In the genomic region with DNA sequence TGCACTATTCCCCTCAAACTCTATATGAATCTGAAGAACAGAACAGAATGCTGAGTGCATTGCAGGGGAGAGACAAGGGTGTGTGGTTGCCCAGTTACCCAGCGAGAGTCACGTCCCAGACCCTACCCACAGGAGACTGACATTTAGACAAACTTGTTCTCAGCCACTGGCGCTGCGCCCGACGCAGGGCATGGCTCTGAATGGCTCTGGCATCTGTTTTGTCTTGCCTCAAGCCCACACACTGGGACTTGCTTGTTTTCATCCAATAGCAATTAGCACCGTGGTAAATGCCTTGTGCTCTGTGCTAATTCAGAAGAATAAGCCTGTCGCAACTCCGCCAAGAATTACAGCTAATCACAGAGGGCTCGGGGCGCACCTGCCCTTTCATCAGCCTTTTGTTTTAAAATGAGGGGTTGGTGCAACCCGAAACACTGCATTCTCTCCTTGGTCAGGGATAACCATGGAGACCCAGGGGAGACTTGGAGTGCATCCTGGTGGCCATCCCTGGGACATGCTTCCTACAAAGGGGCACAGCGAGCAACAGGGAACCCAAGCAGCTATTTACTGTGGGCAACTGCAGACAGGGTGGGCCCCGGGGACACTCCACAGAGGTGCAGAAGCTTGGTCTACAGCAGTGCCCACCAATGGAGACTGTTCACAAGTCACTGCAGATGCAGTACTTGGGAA, we compare ENCODE assay signal across 10 cellular contexts.
DNase-seq lines count a peak whose midpoint lies in the region; ATAC-seq and TF ChIP-seq lines count a peak whose summit lies in the region.
"Had no signal": no experiment of that assay in that cellular context is flagged by ENCODE, and none has a peak within 500 bp of the region (broad histone marks: within the 10 kb centered on the region; RNA-seq: fewer than 3 reads in every experiment).

No MANE protein-coding gene starts in this region.

- DNase-seq in BJ (ENCODE audit: low read depth), result no peak
- DNase-seq in NCI-H1417 treated with DMSO at 0.1 percent for 48 hours (lab: John Stamatoyannopoulos, UW), result peak; percentile 56
- DNase-seq in adipocyte (ENCODE audit: low read depth), result peak; percentile 34
- no peak for DNase-seq in gastrocnemius medialis
- DNase-seq in SHP77 treated with DMSO at 0.1 percent for 48 hours (lab: John Stamatoyannopoulos, UW), result no peak
- no peak for DNase-seq in activated CD4-positive, alpha-beta T cell treated with anti-CD3 and anti-CD28 coated beads for 4 hours
- DNase-seq: activated naive CD8-positive, alpha-beta T cell treated with anti-CD3 and anti-CD28 coated beads, Interleukin-2, amount 10 ng/mL, durations not matched to agents 7 days and 5 days had no signal

- TF ChIP-seq RAD21 in liver (IDR thresholded peaks at IDR 0.05), result peak in 1 of 2 donors; percentile 47

- H3K4me1 ChIP-seq in adipocyte (ENCODE audit: control insufficient read depth, insufficient read depth, low read length), result no peaks in the 10 kb centered on the region
- no peaks in the 10 kb centered on the region for H3K4me1 ChIP-seq in liver (ENCODE audit: control insufficient read depth in 4 of 4, insufficient read depth in 4 of 4, low read length in 3 of 4)
- H3K4me1 ChIP-seq in gastrocnemius medialis, result no peaks in the 10 kb centered on the region

- POLR2A ChIA-PET in BJ (lab: Charles Lee), result no interaction called here

- CTCF ChIA-PET in BJ (lab: Yijun Ruan, JAX), result interaction anchor here (0.6 to 1.1 kb wide), 4 partner anchors 26 to 809 kb away, joined by 3 read pairs; no protein-coding TSS in a partner anchor

- in situ Hi-C loops in gastrocnemius medialis (cut with MboI; ENCODE audit: low sequenced_read_pairs in 4 of 4), result no loop called here

- H3K36me3 ChIP-seq in BJ (ENCODE audit: control insufficient read depth, insufficient read depth, low read length) (no peaks in the 10 kb centered on the region), adipocyte (ENCODE audit: control insufficient read depth, insufficient read depth, low read length, severe bottlenecking) (no peaks in the 10 kb centered on the region), liver (ENCODE audit: control insufficient read depth in 4 of 4, insufficient read depth in 3 of 4, low read depth in 1 of 4, low read length in 3 of 4) (no peaks in the 10 kb centered on the region), gastrocnemius medialis (no peaks in the 10 kb centered on the region)

- H3K27me3 ChIP-seq in BJ (ENCODE audit: control insufficient read depth, insufficient read depth, low read length) (peaks cover 5% of the 10 kb centered on the region; the same call in 1 of the 2 replicates), adipocyte (replicated peaks; ENCODE audit: control insufficient read depth, insufficient read depth, low read length) (peaks cover 3% of the 10 kb centered on the region), liver (ENCODE audit: control insufficient read depth in 4 of 4, insufficient read depth in 4 of 4, low read length in 3 of 4) (no peaks in the 10 kb centered on the region), gastrocnemius medialis (peaks cover 0 to 4% (median 0%) of the 10 kb centered on the region in 3 donors)

- no peak overlapping the region for H3K9ac ChIP-seq in adipocyte (ENCODE audit: low read length)
- H3K9ac ChIP-seq in liver (ENCODE audit: low read depth in 1 of 2, low read length in 2 of 2), result no peak overlapping the region

- TF ChIP-seq CTCF in BJ (IDR thresholded peaks at IDR 0.05; ENCODE audit: insufficient read depth, low read depth, low read length), result peak; percentile 59
- TF ChIP-seq CTCF in liver (IDR thresholded peaks at IDR 0.05; ENCODE audit: low read depth, low read length, missing input control), result peak; percentile 12
- no peak for TF ChIP-seq CTCF in gastrocnemius medialis (IDR thresholded peaks at IDR 0.05 in 4 of 5, conservative IDR thresholded peaks at IDR 0.05 in 1 of 5)

- TF ChIP-seq POLR2A in gastrocnemius medialis (IDR thresholded peaks at IDR 0.05), result no peak

- WGBS in liver, result 82% methylated on average over 14 of the region's 14 CpGs

- no peak overlapping the region for H3K4me3 ChIP-seq in BJ (ENCODE audit: low read depth, low read length)
- H3K4me3 ChIP-seq in adipocyte (ENCODE audit: low read length), result no peak overlapping the region
- H3K4me3 ChIP-seq in liver (ENCODE audit: low read depth in 1 of 3, low read length in 3 of 3), result no peak overlapping the region
- H3K4me3 ChIP-seq in gastrocnemius medialis, result no peak overlapping the region

- intact Hi-C loops in gastrocnemius medialis (cut with DNase I; ENCODE audit: low total_unique reads), result no loop called here

- no peak overlapping the region for H3K27ac ChIP-seq in liver (ENCODE audit: low read depth in 1 of 2, low read length in 2 of 2)
- no peak overlapping the region for H3K27ac ChIP-seq in gastrocnemius medialis

- H3K9me3 ChIP-seq in adipocyte (ENCODE audit: control insufficient read depth, low read length), result no peaks in the 10 kb centered on the region
- peaks cover 0 to 1% (median 0%) of the 10 kb centered on the region in 4 donors for H3K9me3 ChIP-seq in liver (ENCODE audit: control insufficient read depth in 4 of 4, low read length in 3 of 4)
- no peaks in the 10 kb centered on the region for H3K9me3 ChIP-seq in gastrocnemius medialis

- ATAC-seq in gastrocnemius medialis, result no peak
- ATAC-seq in HG03521 (IDR thresholded peaks at IDR 0.05; ENCODE audit: unreplicated experiment), result no peak
- ATAC-seq: natural killer cell treated with Interleukin-12 subunit alpha and Interleukin-12 subunit beta and Interleukin-15 and Interleukin-18, amount 100 ng/mL, for 72 hours had no signal

TF ChIP-seq in liver, 16 proteins besides CTCF, POLR2A, EP300 and RAD21:
- TF ChIP-seq FOXA1 (IDR thresholded peaks at IDR 0.05), result no peak
- TF ChIP-seq HNF4G (IDR thresholded peaks at IDR 0.05), result no peak
- TF ChIP-seq YY1 (IDR thresholded peaks at IDR 0.05), result no peak
- TF ChIP-seq, protein P1, sequence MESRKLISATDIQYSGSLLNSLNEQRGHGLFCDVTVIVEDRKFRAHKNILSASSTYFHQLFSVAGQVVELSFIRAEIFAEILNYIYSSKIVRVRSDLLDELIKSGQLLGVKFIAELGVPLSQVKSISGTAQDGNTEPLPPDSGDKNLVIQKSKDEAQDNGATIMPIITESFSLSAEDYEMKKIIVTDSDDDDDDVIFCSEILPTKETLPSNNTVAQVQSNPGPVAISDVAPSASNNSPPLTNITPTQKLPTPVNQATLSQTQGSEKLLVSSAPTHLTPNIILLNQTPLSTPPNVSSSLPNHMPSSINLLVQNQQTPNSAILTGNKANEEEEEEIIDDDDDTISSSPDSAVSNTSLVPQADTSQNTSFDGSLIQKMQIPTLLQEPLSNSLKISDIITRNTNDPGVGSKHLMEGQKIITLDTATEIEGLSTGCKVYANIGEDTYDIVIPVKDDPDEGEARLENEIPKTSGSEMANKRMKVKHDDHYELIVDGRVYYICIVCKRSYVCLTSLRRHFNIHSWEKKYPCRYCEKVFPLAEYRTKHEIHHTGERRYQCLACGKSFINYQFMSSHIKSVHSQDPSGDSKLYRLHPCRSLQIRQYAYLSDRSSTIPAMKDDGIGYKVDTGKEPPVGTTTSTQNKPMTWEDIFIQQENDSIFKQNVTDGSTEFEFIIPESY (IDR thresholded peaks at IDR 0.05), result no peak
- no peak for TF ChIP-seq RXRA (IDR thresholded peaks at IDR 0.05)
- no peak for TF ChIP-seq NR2F2 (IDR thresholded peaks at IDR 0.05)
- no peak for TF ChIP-seq JUND (IDR thresholded peaks at IDR 0.05)
- no peak for TF ChIP-seq GABPA (IDR thresholded peaks at IDR 0.05 in 1 of 2, conservative IDR thresholded peaks at IDR 0.05 in 1 of 2)
- TF ChIP-seq FOXA2 (IDR thresholded peaks at IDR 0.05), result no peak
- no peak for TF ChIP-seq EGR1 (IDR thresholded peaks at IDR 0.05; ENCODE audit: low read depth in 2 of 2)

Comparison
In these comparisons a context has a peak if more than half of its experiments do, and no peak if none do; other contexts are left out.
1. DNase-seq: peak in NCI-H1417 treated with DMSO at 0.1 percent for 48 hours (single experiment) and adipocyte (single experiment); none in BJ (single experiment), gastrocnemius medialis (0 of 2), SHP77 treated with DMSO at 0.1 percent for 48 hours (single experiment) and activated CD4-positive, alpha-beta T cell treated with anti-CD3 and anti-CD28 coated beads for 4 hours (0 of 2).
2. CTCF ChIP-seq: peak in BJ (single experiment) and liver (single experiment); none in gastrocnemius medialis (0 of 5).